Comparison of ENCODE assay signal across 18 cellular contexts in genomic region chr6:41672816-41673703, GRCh38. TPM values are rescaled to one million over a fixed set of nuclear protein-coding genes. Genes with fewer than 3 reads are reported as not detected.
DNase-seq lines count a peak whose midpoint lies in the region; ATAC-seq and TF ChIP-seq lines count a peak whose summit lies in the region.
"Had no signal": no experiment of that assay in that cellular context is flagged by ENCODE, and none has a peak within 500 bp of the region (broad histone marks: within the 10 kb centered on the region; RNA-seq: fewer than 3 reads in every experiment).

No MANE protein-coding gene starts in this region.

- H3K36me3 Mint-ChIP-seq in WTC11, result no peaks in the 10 kb centered on the region

- no peak overlapping the region for H3K4me3 ChIP-seq in NB4 (ENCODE audit: low read depth, low read length)
- H3K4me3 ChIP-seq: SK-N-MC had no signal

- H3K4me1 Mint-ChIP-seq in WTC11, result peaks cover 43% of the 10 kb centered on the region

- no peak overlapping the region for H3K27ac Mint-ChIP-seq in WTC11

- CTCF ChIA-PET in WTC11 (lab: Charles Lee), result interaction anchor here (0.9 to 1.7 kb wide), 9 partner anchors 11 to 481 kb away, joined by 3 to 10 read pairs (median 5); no protein-coding TSS in a partner anchor

- TF ChIP-seq POLR2A in NB4 (IDR thresholded peaks at IDR 0.05; ENCODE audit: extremely low read depth, insufficient read length), result no peak

- peak; percentile 55 for DNase-seq in activated effector memory CD4-positive, alpha-beta T cell treated with anti-CD3 and anti-CD28 coated beads, Interleukin-2, amount 50 U/mL, for 16 hours
- DNase-seq in activated effector memory CD4-positive, alpha-beta T cell treated with Interleukin-2 at 50 U/mL for 16 hours, result no peak
- DNase-seq in NB4 (ENCODE audit: low read depth), result peak; percentile 35
- DNase-seq in WTC11 (ENCODE audit: low spot score), result no peak
- DNase-seq in retina, result peak; percentile 34
- DNase-seq in activated CD8-positive, alpha-beta memory T cell treated with anti-CD3 and anti-CD28 coated beads, Interleukin-2, amount 50 U/mL, for 48 hours, result no peak
- no peak for DNase-seq in medulla oblongata (ENCODE audit: extremely low spot score)
- DNase-seq: COR-L47; DMS153; EL; NCI-H1048; NCI-H1436 treated with DMSO at 0.1 percent for 48 hours; NCI-H2029 treated with DMSO at 0.1 percent for 48 hours; NCI-H2227 treated with DMSO at 0.1 percent for 48 hours; NCI-H526; NK-92 treated with Interleukin-12 subunit alpha and Interleukin-12 subunit beta, amount 100 ng/mL, for 24 hours had no signal

- POLR2A ChIA-PET in WTC11 (lab: Charles Lee), result no interaction called here

- peaks cover 16% of the 10 kb centered on the region for H3K9me3 Mint-ChIP-seq in WTC11

- ATAC-seq in WTC11, result peak; percentile 58
- ATAC-seq: Right ventricle myocardium inferior had no signal

- H3K27me3 Mint-ChIP-seq in WTC11 (ENCODE audit: low read depth), result peaks cover 18% of the 10 kb centered on the region

- H3K4me3 Mint-ChIP-seq in WTC11, result no peak overlapping the region

- TF ChIP-seq CTCF in NB4 (IDR thresholded peaks at IDR 0.05; ENCODE audit: low read depth, low read length), result no peak
- no peak for TF ChIP-seq CTCF in WTC11 (IDR thresholded peaks at IDR 0.05)

TF ChIP-seq in WTC11, 78 proteins besides CTCF, POLR2A, EP300 and RAD21:
- TF ChIP-seq ZNF425 (CRISPR knock-in tag; conservative IDR thresholded peaks at IDR 0.05) (no peak), ZNF532 (CRISPR knock-in tag; IDR thresholded peaks at IDR 0.05; ENCODE audit: borderline replicate concordance) (no peak), ZNF281 (CRISPR knock-in tag; IDR thresholded peaks at IDR 0.05) (no peak), CREM (CRISPR knock-in tag; IDR thresholded peaks at IDR 0.05) (no peak)

RNA-seq across cellular contexts. Expression of gene MDFI, which starts 34.8 kb away (rescaled TPM):
- total RNA-seq in WTC11 (2021), result 63.2 to 86.2 TPM (median 74.6 TPM) in 3 replicates

Comparison
In these comparisons a context has a peak if more than half of its experiments do, and no peak if none do; other contexts are left out.
1. DNase-seq: peak in activated effector memory CD4-positive, alpha-beta T cell treated with anti-CD3 and anti-CD28 coated beads, Interleukin-2, amount 50 U/mL, for 16 hours (single experiment), NB4 (single experiment) and retina (single experiment); none in activated effector memory CD4-positive, alpha-beta T cell treated with Interleukin-2 at 50 U/mL for 16 hours (single experiment), WTC11 (single experiment), activated CD8-positive, alpha-beta memory T cell treated with anti-CD3 and anti-CD28 coated beads, Interleukin-2, amount 50 U/mL, for 48 hours (single experiment) and medulla oblongata (single experiment).